Comparison of ENCODE assay signal across 2 cellular contexts in genomic region chr3:58251653-58252052, GRCh38.
A peak's percentile ranks its signal among the peaks of the same experiment; 100 is the strongest.
TF ChIP-seq lines count a peak whose summit lies in the region.

No MANE protein-coding gene starts in this region.

TF ChIP-seq in Ishikawa, 13 proteins besides CTCF, POLR2A, EP300 and RAD21:
- no peak for TF ChIP-seq REST (IDR thresholded peaks at IDR 0.05; ENCODE audit: low read depth)
- TF ChIP-seq YY1 (IDR thresholded peaks at IDR 0.05; ENCODE audit: low read depth): no peak
- TF ChIP-seq NFIC (IDR thresholded peaks at IDR 0.05): 0 out of 2 replicates have a peak, but pooled peaks have one; percentile 19
- TF ChIP-seq EGR1 (IDR thresholded peaks at IDR 0.05): no peak
- no peak for TF ChIP-seq CEBPB (IDR thresholded peaks at IDR 0.05)

TF ChIP-seq in GM23338, 12 proteins besides CTCF, POLR2A, EP300 and RAD21 (continued from another document):
- TF ChIP-seq REST (IDR thresholded peaks at IDR 0.05; ENCODE audit: unreplicated experiment): no peak
- TF ChIP-seq NANOG (IDR thresholded peaks at IDR 0.05; ENCODE audit: borderline replicate concordance): no peak
- no peak for TF ChIP-seq STAT1 (IDR thresholded peaks at IDR 0.05; ENCODE audit: unreplicated experiment)
- TF ChIP-seq ETS1 (IDR thresholded peaks at IDR 0.05): no peak
- no peak for TF ChIP-seq ZNF462 (CRISPR knock-in tag; IDR thresholded peaks at IDR 0.05)
- no peak for TF ChIP-seq EZH2 (IDR thresholded peaks at IDR 0.05; ENCODE audit: low read depth, unreplicated experiment)
- TF ChIP-seq ZNF331 (CRISPR knock-in tag; IDR thresholded peaks at IDR 0.05; ENCODE audit: low read depth): no peak
- TF ChIP-seq JUNB (IDR thresholded peaks at IDR 0.05; ENCODE audit: unreplicated experiment): no peak
